In genomic region chr15:31149987-31150386, GRCh38 we compare ENCODE assay signal across 28 cellular contexts. TPM values are rescaled to one million over a fixed set of nuclear protein-coding genes. Genes with fewer than 3 reads are reported as not detected.
DNase-seq lines count a peak whose midpoint lies in the region; FAIRE-seq and TF ChIP-seq lines count a peak whose summit lies in the region.
"Had no signal": no experiment of that assay in that cellular context is flagged by ENCODE, and none has a peak within 500 bp of the region (broad histone marks: within the 10 kb centered on the region; RNA-seq: fewer than 3 reads in every experiment).

No MANE protein-coding gene starts in this region.

- BruUV-seq in MCF 10A (replicated peaks; lab: Mats Ljungman, UMichigan), result no TSS peak

- H3K4ac ChIP-seq in H1 (replicated peaks; ENCODE audit: insufficient read length, low read depth, low read length) (peak overlapping the region; percentile 5), neuronal stem cell (ENCODE audit: low read length) (no peak overlapping the region)

- DNase-seq in MCF 10A (ENCODE audit: unreplicated experiment) (no peak), breast epithelium (ENCODE audit: low spot score in 2 of 2) (no peak), H1 (ENCODE audit: low read depth in 1 of 2, low spot score in 2 of 2) (no peak), neuronal stem cell (ENCODE audit: low spot score) (no peak), HUDEP-2 (lab: John Stamatoyannopoulos, UW; ENCODE audit: unreplicated experiment in 76 of 76) (no peak), Karpas-422 (no peak), activated gamma-delta T cell treated with Interleukin-2 at 50 U/mL for 16 hours (no peak)
- DNase-seq in stimulated activated naive CD4-positive, alpha-beta T cell treated with Interleukin-2 at 50 U/mL for 16 hours (lab: John Stamatoyannopoulos, UW), result no peak
- DNase-seq: AML-193; CD4-positive, alpha-beta T cell; MG63; NCI-H1105 treated with DMSO at 0.1 percent for 48 hours; NCI-H1930; NCI-H2107; NCI-H446; NCI-H524 treated with DMSO at 0.1 percent for 48 hours; NCI-H774; SIG-M5 had no signal

- H3K79me2 ChIP-seq in H1 (ENCODE audit: control insufficient read depth in 1 of 2, insufficient read depth in 2 of 2, low read length in 2 of 2) (no peaks in the 10 kb centered on the region), Karpas-422 (ENCODE audit: low read length) (no peaks in the 10 kb centered on the region)

- no peaks in the 10 kb centered on the region for H3K79me1 ChIP-seq in H1 (ENCODE audit: low read depth, low read length)
- no peaks in the 10 kb centered on the region for H3K79me1 ChIP-seq in neuronal stem cell (ENCODE audit: low read depth, low read length)

- no peaks in the 10 kb centered on the region for H3K9me3 Mint-ChIP-seq in MCF 10A (ENCODE audit: unreplicated experiment)
- H3K9me3 Mint-ChIP-seq: CD4-positive, alpha-beta T cell had no signal

- intact Hi-C loops in MCF 10A (cut with micrococcal nuclease) (no loop called here), breast epithelium (cut with DNase I; ENCODE audit: low total_unique reads) (no loop called here)

- no peak overlapping the region for H2BK15ac ChIP-seq in H1 (ENCODE audit: low read length)
- no peak overlapping the region for H2BK15ac ChIP-seq in neuronal stem cell (ENCODE audit: low read length)

- H4K20me1 ChIP-seq in H1 (replicated peaks in 1 of 2; ENCODE audit: control insufficient read depth in 1 of 2, insufficient read depth in 2 of 2, low read length in 2 of 2), result no peaks in the 10 kb centered on the region
- H4K20me1 ChIP-seq in Karpas-422 (ENCODE audit: insufficient read depth, low read depth, low read length), result no peaks in the 10 kb centered on the region
- H4K20me1 ChIP-seq: BLaER1 treated with 17β-estradiol and CSF1 and Interleukin-3, amounts not matched to agents 10 nM and 100 nM had no signal

- no peak overlapping the region for H3K14ac ChIP-seq in H1 (ENCODE audit: insufficient read length)
- H3K14ac ChIP-seq in neuronal stem cell (ENCODE audit: low read length), result no peak overlapping the region

- H2BK5ac ChIP-seq in H1 (ENCODE audit: low read depth, low read length) (peak overlapping the region; percentile 97; the same call in 1 of the 2 replicates), neuronal stem cell (ENCODE audit: low read length) (no peak overlapping the region)

- H2AK5ac ChIP-seq in H1 (ENCODE audit: low read depth, low read length) (no peak overlapping the region), neuronal stem cell (ENCODE audit: low read depth, low read length) (peak overlapping the region; percentile 36)

- peaks cover 3% of the 10 kb centered on the region for H3K4me1 Mint-ChIP-seq in MCF 10A (ENCODE audit: insufficient read depth, unreplicated experiment)

- H3K9me3 ChIP-seq in breast epithelium (no peaks in the 10 kb centered on the region), H1 (ENCODE audit: insufficient read depth in 2 of 2, low read depth in 1 of 2, low read length in 1 of 2) (peaks cover 0 to 2% of the 10 kb centered on the region in 2 experiments; a peak in 2 of 4 replicates), neuronal stem cell (replicated peaks in 1 of 2; ENCODE audit: control insufficient read depth in 2 of 2, insufficient read depth in 1 of 2, low read depth in 1 of 2, low read length in 2 of 2) (peaks cover 0 to 6% of the 10 kb centered on the region in 2 donors), Karpas-422 (ENCODE audit: low read length) (no peaks in the 10 kb centered on the region)
- H3K9me3 ChIP-seq: MG63 had no signal

- H3K4me3 ChIP-seq in breast epithelium, result no peak overlapping the region
- no peak overlapping the region for H3K4me3 ChIP-seq in H1 (ENCODE audit: extremely low read depth in 1 of 4, insufficient read depth in 2 of 4, low read depth in 3 of 4, low read length in 4 of 4)
- H3K4me3 ChIP-seq in neuronal stem cell (ENCODE audit: low read length in 2 of 2), result no peak overlapping the region
- no peak overlapping the region for H3K4me3 ChIP-seq in Karpas-422 (ENCODE audit: low read length)
- H3K4me3 ChIP-seq: BLaER1 treated with 17β-estradiol and CSF1 and Interleukin-3, amounts not matched to agents 10 nM and 100 nM; MG63; SK-N-MC had no signal

- 85% methylated on average over 4 of the region's 4 CpGs; no CpG with 5 or more reads in 1 of the 2 experiments for WGBS in H1 (ENCODE audit: extremely low coverage in 1 of 2, insufficient coverage in 1 of 2, insufficient read length in 1 of 2, insufficient replicate concordance in 2 of 2, low coverage in 1 of 2, low lambda C conversion rate in 2 of 2, missing lambda C conversion rate in 1 of 2), 2 experiments
- WGBS in neuronal stem cell (ENCODE audit: extremely low coverage in 2 of 2, insufficient read length in 2 of 2, insufficient replicate concordance in 1 of 2), 2 donors, result no CpG with 5 or more reads among the region's 4 CpGs

- no peak overlapping the region for H3K4me2 ChIP-seq in H1 (ENCODE audit: insufficient read depth in 1 of 2, low read depth in 2 of 2, low read length in 2 of 2)
- no peak overlapping the region for H3K4me2 ChIP-seq in neuronal stem cell (ENCODE audit: insufficient read depth, low read length, poor library complexity, severe bottlenecking)
- H3K4me2 ChIP-seq in Karpas-422 (ENCODE audit: low read depth, low read length, poor library complexity, severe bottlenecking), result no peak overlapping the region

- peak overlapping the region; percentile 17; the same call in 1 of the 2 replicates for H2BK20ac ChIP-seq in H1 (ENCODE audit: low read length)

- POLR2A ChIA-PET in MCF 10A (lab: Yijun Ruan, JAX), result interaction anchor here (0.5 to 0.6 kb wide), 2 partner anchors 158 to 463 kb away, joined by 3 read pairs; no protein-coding TSS in a partner anchor
- POLR2A ChIA-PET in H1 (lab: Charles Lee; ENCODE audit: partially characterized antibody), result interaction anchor here (1.1 kb wide), 1 partner anchor 11 kb away, joined by 3 read pairs; no protein-coding TSS in a partner anchor

- peak overlapping the region; percentile 6; the same call in 1 of the 2 replicates for H2BK12ac ChIP-seq in H1 (ENCODE audit: low read depth, low read length)
- no peak overlapping the region for H2BK12ac ChIP-seq in neuronal stem cell (ENCODE audit: low read length)

- H2BK120ac ChIP-seq in H1 (replicated peaks; ENCODE audit: low read depth, low read length), result peak overlapping the region; percentile 63
- no peak overlapping the region for H2BK120ac ChIP-seq in neuronal stem cell (ENCODE audit: low read depth, low read length)

- H3K56ac ChIP-seq in H1 (replicated peaks; ENCODE audit: insufficient read length, low read depth, low read length), result no peak overlapping the region

- H2AFZ ChIP-seq in H1 (ENCODE audit: low read length), result no peak overlapping the region
- H2AFZ ChIP-seq in neuronal stem cell (ENCODE audit: low read length), result no peak overlapping the region
- H2AFZ ChIP-seq in Karpas-422 (ENCODE audit: low read length), result no peak overlapping the region

- TF ChIP-seq POLR2A in breast epithelium (IDR thresholded peaks at IDR 0.05) (no peak), H1 (IDR thresholded peaks at IDR 0.05; ENCODE audit: control extremely low read depth in 1 of 2, low read depth in 2 of 2, low read length in 2 of 2) (no peak)

- H3K9ac ChIP-seq in H1 (replicated peaks in 1 of 4; ENCODE audit: extremely low read depth in 1 of 4, low read depth in 3 of 4, low read length in 3 of 4) (no peak overlapping the region), neuronal stem cell (ENCODE audit: low read depth, low read length, poor library complexity) (no peak overlapping the region), Karpas-422 (ENCODE audit: low read length) (no peak overlapping the region)
- H3K9ac ChIP-seq: BLaER1 treated with 17β-estradiol and CSF1 and Interleukin-3, amounts not matched to agents 10 nM and 100 nM had no signal

- CTCF ChIA-PET in MCF 10A (lab: Yijun Ruan, JAX) (interaction anchor here (0.7 to 1.1 kb wide), 3 partner anchors 18 to 340 kb away, joined by 3 to 4 read pairs (median 3); no protein-coding TSS in a partner anchor), H1 (lab: Charles Lee; ENCODE audit: partially characterized antibody) (interaction anchor here (1.1 to 2.1 kb wide), 3 partner anchors 21 to 194 kb away, joined by 3 to 9 read pairs (median 6); no protein-coding TSS in a partner anchor)

- no peak for TF ChIP-seq CTCF in MCF 10A (IDR thresholded peaks at IDR 0.05; ENCODE audit: unreplicated experiment)
- TF ChIP-seq CTCF in breast epithelium (IDR thresholded peaks at IDR 0.05), result no peak
- no peak for TF ChIP-seq CTCF in H1 (IDR thresholded peaks at IDR 0.05; ENCODE audit: control extremely low read depth in 1 of 3, insufficient read depth in 1 of 3, low read depth in 1 of 3, low read length in 3 of 3)

- no peak overlapping the region for H4K5ac ChIP-seq in H1 (ENCODE audit: insufficient read length, low read depth, low read length)

- H3K23me2 ChIP-seq in H1 (ENCODE audit: low read depth, low read length), result no peaks in the 10 kb centered on the region

- no peaks in the 10 kb centered on the region for H3K4me1 ChIP-seq in breast epithelium
- H3K4me1 ChIP-seq in H1 (replicated peaks in 1 of 4; ENCODE audit: control insufficient read depth in 3 of 4, insufficient read depth in 4 of 4, low read length in 3 of 4), result peaks cover 5 to 30% (median 24%) of the 10 kb centered on the region in 4 experiments
- H3K4me1 ChIP-seq in neuronal stem cell (ENCODE audit: control insufficient read depth in 2 of 2, insufficient read depth in 1 of 2, low read depth in 1 of 2, low read length in 2 of 2), result peaks cover 15 to 27% of the 10 kb centered on the region in 2 donors
- H3K4me1 ChIP-seq in Karpas-422 (ENCODE audit: low read length), result no peaks in the 10 kb centered on the region

- peak overlapping the region; percentile 31 for H3K27ac Mint-ChIP-seq in MCF 10A (ENCODE audit: low read depth, unreplicated experiment)
- H3K27ac Mint-ChIP-seq: CD4-positive, alpha-beta T cell had no signal

- H4K91ac ChIP-seq in H1 (replicated peaks; ENCODE audit: insufficient read length, low read length), result peak overlapping the region; percentile 84
- H4K91ac ChIP-seq in neuronal stem cell (ENCODE audit: low read depth, low read length, poor library complexity), result no peak overlapping the region

- H3K27ac ChIP-seq in breast epithelium, result no peak overlapping the region
- H3K27ac ChIP-seq in H1 (ENCODE audit: low read depth, low read length), result no peak overlapping the region
- no peak overlapping the region for H3K27ac ChIP-seq in neuronal stem cell (replicated peaks; ENCODE audit: low read length)
- H3K27ac ChIP-seq in Karpas-422 (ENCODE audit: low read length), result no peak overlapping the region
- H3K27ac ChIP-seq: BLaER1 treated with 17β-estradiol and CSF1 and Interleukin-3, amounts not matched to agents 10 nM and 100 nM; SK-N-MC had no signal

- no peaks in the 10 kb centered on the region for H3K27me3 Mint-ChIP-seq in MCF 10A (ENCODE audit: insufficient read depth, unreplicated experiment)
- H3K27me3 Mint-ChIP-seq: CD4-positive, alpha-beta T cell had no signal

- H3K36me3 ChIP-seq in breast epithelium (no peaks in the 10 kb centered on the region), H1 (ENCODE audit: control insufficient read depth in 2 of 4, insufficient read depth in 4 of 4, low read length in 3 of 4) (no peaks in the 10 kb centered on the region), neuronal stem cell (replicated peaks in 1 of 2; ENCODE audit: control insufficient read depth in 2 of 2, insufficient read depth in 2 of 2, low read length in 2 of 2) (no peaks in the 10 kb centered on the region), Karpas-422 (ENCODE audit: insufficient read depth, low read length) (no peaks in the 10 kb centered on the region)
- H3K36me3 ChIP-seq: BLaER1 treated with 17β-estradiol and CSF1 and Interleukin-3, amounts not matched to agents 10 nM and 100 nM; MG63 had no signal

- no peak overlapping the region for H3K4me3 Mint-ChIP-seq in MCF 10A (ENCODE audit: unreplicated experiment)
- H3K4me3 Mint-ChIP-seq: CD4-positive, alpha-beta T cell had no signal

- H3K9me2 ChIP-seq in Karpas-422 (replicated peaks; ENCODE audit: insufficient read depth, low read length), result no peaks in the 10 kb centered on the region

- TF ChIP-seq EP300 in H1 (IDR thresholded peaks at IDR 0.05; ENCODE audit: borderline replicate concordance in 1 of 2, low read depth in 2 of 2, low read length in 2 of 2), result no peak

- H3K23ac ChIP-seq in H1 (ENCODE audit: insufficient read length), result no peak overlapping the region
- no peak overlapping the region for H3K23ac ChIP-seq in neuronal stem cell (ENCODE audit: low read depth, low read length, poor library complexity)

- H3K18ac ChIP-seq in H1 (ENCODE audit: extremely low read depth, low read length) (no peak overlapping the region), neuronal stem cell (ENCODE audit: low read length) (no peak overlapping the region)

- H3K27me3 ChIP-seq in breast epithelium (no peaks in the 10 kb centered on the region), H1 (replicated peaks in 1 of 4; ENCODE audit: control insufficient read depth in 3 of 4, extremely low read depth in 1 of 4, insufficient read depth in 3 of 4, low read length in 3 of 4) (no peaks in the 10 kb centered on the region), neuronal stem cell (ENCODE audit: control insufficient read depth in 3 of 3, insufficient read depth in 3 of 3, low read depth in 1 of 3, low read length in 3 of 3) (peaks cover 0 to 21% (median 0%) of the 10 kb centered on the region in 3 experiments), Karpas-422 (ENCODE audit: low read length) (no peaks in the 10 kb centered on the region)
- H3K27me3 ChIP-seq: BLaER1 treated with 17β-estradiol and CSF1 and Interleukin-3, amounts not matched to agents 10 nM and 100 nM; MG63 had no signal

- no peaks in the 10 kb centered on the region for H3K36me3 Mint-ChIP-seq in MCF 10A (ENCODE audit: insufficient read depth, unreplicated experiment)

- no peak for FAIRE-seq in H1 (lab: Jason Lieb, UNC)
- FAIRE-seq: A204.1, G401.6, HepG2, RCC 7860 had no signal

- H4K8ac ChIP-seq in H1 (ENCODE audit: extremely low read depth, insufficient read depth, low read length), result no peak overlapping the region
- H4K8ac ChIP-seq in neuronal stem cell (ENCODE audit: low read depth, low read length), result no peak overlapping the region

- no peak for TF ChIP-seq RAD21 in H1 (IDR thresholded peaks at IDR 0.05 in 1 of 2, conservative IDR thresholded peaks at IDR 0.05 in 1 of 2; ENCODE audit: low read depth in 2 of 2, low read length in 2 of 2)

RNA-seq across cellular contexts. Expression of gene TRPM1, which starts 48.5 kb away (rescaled TPM):
- total RNA-seq in MCF 10A (2022) (not detected in 2 replicates), breast epithelium (not detected)
- total RNA-seq in H1 (2021; fragmentation: NEBNext Ultra II Directional; extraction: Animal tissue kit (Norgen Biotek cat#: 25700)), result not detected in 2 replicates
- polyA plus RNA-seq in H1 (2011; rRNA removed), result 0.05 and 0.16 TPM in 2 replicates
- polyA plus RNA-seq in H1 (2011; cell fraction: cytosol; rRNA removed), result 0.08 TPM
- polyA plus RNA-seq in H1 (2011; cell fraction: nucleus; rRNA removed), result 0.21 TPM
- polyA plus RNA-seq in H1 (2012, experiment 1 of 2), result 0.07 to 0.17 TPM in 2 of 4 replicates, not detected in the others
- polyA plus RNA-seq in H1 (2012, experiment 2 of 2), result not detected
- 0.24 TPM for polyA plus RNA-seq in H1 (2013, experiment 1 of 2)
- polyA plus RNA-seq in H1 (2013, experiment 2 of 2), result 0.33 TPM
- polyA minus RNA-seq in H1 (2011; rRNA and poly(A)+ RNA removed), result 0.12 and 0.25 TPM in 2 replicates
- not detected for polyA minus RNA-seq in H1 (2011; cell fraction: cytosol; rRNA and poly(A)+ RNA removed)
- polyA minus RNA-seq in H1 (2011; cell fraction: nucleus; rRNA and poly(A)+ RNA removed), result not detected
- polyA plus RNA-seq in neuronal stem cell (2013, experiment 1 of 2), result not detected
- polyA plus RNA-seq in neuronal stem cell (2013, experiment 2 of 2), result not detected
- not detected in 2 replicates for total RNA-seq in Karpas-422 (2014; rRNA removed; shearing (Covaris generic); ENCODE audit: low replicate concordance)
- total RNA-seq: CD4-positive, alpha-beta T cell; H4; HepG2; HT-29; LHCN-M2 had no signal
- polyA plus RNA-seq: AG04450, HepG2 had no signal
